ENCODE assay signal across 15 cellular contexts in genomic region chr18:22486667-22487066, GRCh38.
A peak's percentile ranks its signal among the peaks of the same experiment; 100 is the strongest.
DNase-seq lines count a peak whose midpoint lies in the region; ATAC-seq, FAIRE-seq and TF ChIP-seq lines count a peak whose summit lies in the region.
"Had no signal": no experiment of that assay in that cellular context is flagged by ENCODE, and none has a peak within 500 bp of the region (broad histone marks: within the 10 kb centered on the region; RNA-seq: fewer than 3 reads in every experiment).

No MANE protein-coding gene starts in this region.

- H3K9me3 ChIP-seq in right cardiac atrium (ENCODE audit: control insufficient read depth, low read length) (no peaks in the 10 kb centered on the region), heart right ventricle (no peaks in the 10 kb centered on the region), SJSA1 (replicated peaks) (no peaks in the 10 kb centered on the region), mesenchymal stem cell (ENCODE audit: control insufficient read depth, low read length) (no peaks in the 10 kb centered on the region), small intestine (ENCODE audit: control insufficient read depth, low read depth) (no peaks in the 10 kb centered on the region)
- H3K9me3 ChIP-seq: A549 had no signal

- H2BK15ac ChIP-seq in mesenchymal stem cell (ENCODE audit: low read depth, poor library complexity, severe bottlenecking) = no peak overlapping the region

- H3K14ac ChIP-seq in mesenchymal stem cell (ENCODE audit: low read length in 2 of 2) = no peak overlapping the region

- no peak for TF ChIP-seq CTCF in heart right ventricle (IDR thresholded peaks at IDR 0.05)

- H3K4me3 ChIP-seq in right cardiac atrium (ENCODE audit: low read length) (no peak overlapping the region), heart right ventricle (no peak overlapping the region), SJSA1 (no peak overlapping the region), mesenchymal stem cell (ENCODE audit: insufficient read depth in 1 of 2, low read depth in 1 of 2, low read length in 2 of 2) (no peak overlapping the region), small intestine (ENCODE audit: low read depth in 1 of 2, low read length in 2 of 2) (no peak overlapping the region)
- H3K4me3 ChIP-seq: A549, GM23338 had no signal

- peak; percentile 44 to 63 for ATAC-seq in right cardiac atrium
- ATAC-seq in heart right ventricle = no peak
- ATAC-seq: A549, GM23338 had no signal

- peak overlapping the region in 1 of 2 experiments; percentile 49 for H3K4ac ChIP-seq in mesenchymal stem cell (ENCODE audit: low read depth in 1 of 2, low read length in 2 of 2)

- WGBS in right cardiac atrium = 47% methylated on average over 1 of the region's 1 CpG
- 63 to 71% methylated on average over 1 of the region's 1 CpG for WGBS in heart right ventricle, 2 donors
- WGBS in mesenchymal stem cell = no CpG with 5 or more reads among the region's 1 CpG
- 52 to 67% (median 60%) methylated on average over 1 of the region's 1 CpG for WGBS in small intestine, 3 donors

- peak overlapping the region; percentile 64 to 66 for H3K18ac ChIP-seq in mesenchymal stem cell (ENCODE audit: low read depth in 1 of 2, low read length in 2 of 2)

- no peak overlapping the region for H4K8ac ChIP-seq in mesenchymal stem cell (ENCODE audit: low read length)

- H2AK5ac ChIP-seq in mesenchymal stem cell (ENCODE audit: low read length, severe bottlenecking) = no peak overlapping the region

- H3K9ac ChIP-seq in mesenchymal stem cell (ENCODE audit: low read length) = no peak overlapping the region

- no peaks in the 10 kb centered on the region for H3K36me3 ChIP-seq in heart right ventricle
- H3K36me3 ChIP-seq in SJSA1 = no peaks in the 10 kb centered on the region
- H3K36me3 ChIP-seq in mesenchymal stem cell (ENCODE audit: control insufficient read depth in 1 of 2, insufficient read depth in 2 of 2, low read depth in 1 of 2, low read length in 2 of 2) = no peaks in the 10 kb centered on the region
- H3K36me3 ChIP-seq in small intestine (ENCODE audit: control insufficient read depth in 2 of 2, insufficient read depth in 2 of 2, low read length in 2 of 2) = no peaks in the 10 kb centered on the region

- H3K23ac ChIP-seq in mesenchymal stem cell (ENCODE audit: low read length in 2 of 2) = no peak overlapping the region

- H2AFZ ChIP-seq in mesenchymal stem cell (ENCODE audit: low read depth, low read length) = no peak overlapping the region
- H2AFZ ChIP-seq: GM23338 had no signal

- no peak overlapping the region for H4K91ac ChIP-seq in mesenchymal stem cell (ENCODE audit: low read length)

- H3K27me3 ChIP-seq in right cardiac atrium (ENCODE audit: control insufficient read depth, insufficient read depth) = no peaks in the 10 kb centered on the region
- no peaks in the 10 kb centered on the region for H3K27me3 ChIP-seq in heart right ventricle
- no peaks in the 10 kb centered on the region for H3K27me3 ChIP-seq in SJSA1 (replicated peaks)
- H3K27me3 ChIP-seq in mesenchymal stem cell (ENCODE audit: control insufficient read depth in 1 of 2, insufficient read depth in 1 of 2, low read length in 2 of 2) = no peaks in the 10 kb centered on the region
- no peaks in the 10 kb centered on the region for H3K27me3 ChIP-seq in small intestine (ENCODE audit: control insufficient read depth in 2 of 2, insufficient read depth in 2 of 2, low read length in 2 of 2)

- DNase-seq in right cardiac atrium (peak in 2 of 3 donors; percentile 55 to 84), heart right ventricle (no peak), SJSA1 (ENCODE audit: low read depth in 1 of 2, low spot score in 2 of 2) (no peak), mesenchymal stem cell (peak; percentile 52), small intestine (no peak), frontal cortex (ENCODE audit: low spot score in 2 of 2) (no peak), RCC 7860 (ENCODE audit: low spot score) (no peak)
- DNase-seq: AML-193; Calu3; CD4-positive, alpha-beta memory T cell; DMS79 treated with DMSO at 0.1 percent for 48 hours; GF-D8 had no signal

- peak overlapping the region; percentile 71 to 81 for H2BK12ac ChIP-seq in mesenchymal stem cell (ENCODE audit: low read length in 2 of 2)

- intact Hi-C loops in right cardiac atrium (cut with DNase I) = no loop called here
- intact Hi-C loops in heart right ventricle (cut with DNase I) = loop anchor here in 2 of 10 donors (5.0 kb wide), 1 partner anchor 56 kb away; no protein-coding TSS in a partner anchor

- H3K4me2 ChIP-seq in mesenchymal stem cell (ENCODE audit: low read length, poor library complexity, severe bottlenecking) = no peak overlapping the region
- H3K4me2 ChIP-seq: GM23338 had no signal

- H2BK120ac ChIP-seq in mesenchymal stem cell (ENCODE audit: low read depth, low read length) = no peak overlapping the region

- FAIRE-seq in small intestine (lab: Jason Lieb, UNC) (no peak), frontal cortex (lab: Jason Lieb, UNC) (no peak), RCC 7860 (lab: Jason Lieb, UNC) (no peak)
- FAIRE-seq: A549, H54 had no signal

- no peaks in the 10 kb centered on the region for H3K79me1 ChIP-seq in mesenchymal stem cell (replicated peaks; ENCODE audit: low read length, poor library complexity, severe bottlenecking)

- H3K4me1 ChIP-seq in right cardiac atrium (ENCODE audit: control insufficient read depth, insufficient read depth, low read length) (peaks cover 12% of the 10 kb centered on the region), heart right ventricle (peaks cover 0 to 28% (median 12%) of the 10 kb centered on the region in 9 donors), SJSA1 (replicated peaks) (peaks cover 45% of the 10 kb centered on the region), mesenchymal stem cell (ENCODE audit: control insufficient read depth, insufficient read depth, low read depth, low read length) (no peaks in the 10 kb centered on the region), small intestine (ENCODE audit: control insufficient read depth in 2 of 2, insufficient read depth in 1 of 2, low read depth in 1 of 2, low read length in 1 of 2) (peaks cover 0 to 2% of the 10 kb centered on the region in 2 donors)

- H2BK5ac ChIP-seq in mesenchymal stem cell (ENCODE audit: low read depth, low read length, poor library complexity, severe bottlenecking) = no peak overlapping the region

- H3K27ac ChIP-seq in right cardiac atrium (ENCODE audit: low read length) (peak overlapping the region; percentile 7), heart right ventricle (peak overlapping the region in 1 of 10 donors; percentile 19), SJSA1 (peak overlapping the region; percentile 5; the same call in 1 of the 2 replicates), mesenchymal stem cell (ENCODE audit: low read length, poor library complexity, severe bottlenecking) (no peak overlapping the region), small intestine (ENCODE audit: low read depth in 1 of 2, low read length in 1 of 2) (no peak overlapping the region)

Comparison
In these comparisons a context has a peak if more than half of its experiments do, and no peak if none do; other contexts are left out.
1. ATAC-seq: peak in right cardiac atrium (2 of 2); none in heart right ventricle (0 of 8).
2. DNase-seq: peak in right cardiac atrium (2 of 3) and mesenchymal stem cell (single experiment); none in heart right ventricle (0 of 2), SJSA1 (0 of 2), small intestine (single experiment), frontal cortex (0 of 2) and RCC 7860 (single experiment).
3. H3K27ac ChIP-seq: peak in right cardiac atrium (single experiment) and SJSA1 (single experiment); none in mesenchymal stem cell (single experiment) and small intestine (0 of 2).